In genomic region chr2:64402876-64403275, GRCh38 we compare ENCODE assay signal across 12 cellular contexts. TPM values are rescaled to one million over a fixed set of nuclear protein-coding genes. Genes with fewer than 3 reads are reported as not detected.
DNase-seq lines count a peak whose midpoint lies in the region; FAIRE-seq and TF ChIP-seq lines count a peak whose summit lies in the region.
"Had no signal": no experiment of that assay in that cellular context is flagged by ENCODE, and none has a peak within 500 bp of the region (broad histone marks: within the 10 kb centered on the region; RNA-seq: fewer than 3 reads in every experiment).

No MANE protein-coding gene starts in this region.

- peaks cover 16% of the 10 kb centered on the region for H3K27me3 Mint-ChIP-seq in endodermal cell (ENCODE audit: insufficient read depth)
- peaks cover 12% of the 10 kb centered on the region for H3K27me3 Mint-ChIP-seq in nephron progenitor cell (ENCODE audit: low read depth, poor library complexity)

- no peaks in the 10 kb centered on the region for H3K9me3 ChIP-seq in right atrium auricular region
- no peaks in the 10 kb centered on the region for H3K9me3 ChIP-seq in endodermal cell (ENCODE audit: control insufficient read depth, low read length)

- H3K9me3 Mint-ChIP-seq in endodermal cell (no peaks in the 10 kb centered on the region), nephron progenitor cell (peaks cover 3% of the 10 kb centered on the region)

- H3K27ac ChIP-seq in right atrium auricular region (peak overlapping the region; percentile 82 to 89), endodermal cell (ENCODE audit: low read depth, low read length) (no peak overlapping the region)

- in situ Hi-C loops in G401 (cut with HindIII; ENCODE audit: low sequenced_read_pairs), result no loop called here

- FAIRE-seq in GM19239 (lab: Jason Lieb, UNC), result no peak

- no peaks in the 10 kb centered on the region for H3K27me3 ChIP-seq in right atrium auricular region
- H3K27me3 ChIP-seq in endodermal cell (ENCODE audit: control insufficient read depth, insufficient read depth, low read length, poor library complexity, severe bottlenecking), result no peaks in the 10 kb centered on the region

- intact Hi-C loops in cardiac septum (cut with DNase I), result no loop called here

- DNase-seq in right atrium auricular region (ENCODE audit: low spot score) (no peak), cardiac septum (ENCODE audit: low spot score) (no peak), endodermal cell (no peak), nephron progenitor cell (no peak), G401 (ENCODE audit: low spot score) (no peak), T-helper 1 cell (no peak), GM19239 (ENCODE audit: insufficient read length, low spot score) (no peak)
- no peak for DNase-seq in stimulated activated CD4-positive, alpha-beta T cell treated with anti-CD3 and anti-CD28 coated beads, Interleukin-4, amount 100 ng/mL, for 24 hours
- DNase-seq: activated T-cell treated with anti-CD3 and anti-CD28 coated beads for 4 hours; CD4-positive, CD25-positive, alpha-beta regulatory T cell; effector CD4-positive, alpha-beta T cell; stimulated activated CD4-positive, alpha-beta T cell treated with anti-CD3 and anti-CD28 coated beads, Interleukin-1b, Interleukin-23, amount 100 ng/mL, for 48 hours had no signal

- no peak overlapping the region for H3K27ac Mint-ChIP-seq in endodermal cell
- peak overlapping the region; percentile 99 for H3K27ac Mint-ChIP-seq in nephron progenitor cell
- H3K27ac Mint-ChIP-seq: CD4-positive, CD25-positive, alpha-beta regulatory T cell had no signal

- H3K9ac ChIP-seq in endodermal cell (ENCODE audit: extremely low read depth, low read length, poor library complexity, severe bottlenecking), result no peak overlapping the region

- peaks cover 0 to 50% of the 10 kb centered on the region in 2 donors for H3K4me1 ChIP-seq in right atrium auricular region
- peaks cover 31% of the 10 kb centered on the region for H3K4me1 ChIP-seq in endodermal cell (ENCODE audit: control insufficient read depth, insufficient read depth, low read length)

- 100% methylated on average over 1 of the region's 1 CpG; no CpG with 5 or more reads in 1 of the 2 experiments for WGBS in endodermal cell (ENCODE audit: insufficient coverage in 1 of 2, insufficient read length in 1 of 2), 2 experiments

- TF ChIP-seq CTCF in right atrium auricular region (IDR thresholded peaks at IDR 0.05) (no peak), endodermal cell (conservative IDR thresholded peaks at IDR 0.05) (peak; percentile 22), nephron progenitor cell (IDR thresholded peaks at IDR 0.05) (no peak)

- H3K4me1 Mint-ChIP-seq in endodermal cell, result peaks cover 55% of the 10 kb centered on the region
- H3K4me1 Mint-ChIP-seq in nephron progenitor cell, result peaks cover 96% of the 10 kb centered on the region

- H3K36me3 ChIP-seq in right atrium auricular region (no peaks in the 10 kb centered on the region), endodermal cell (ENCODE audit: control insufficient read depth, insufficient read depth, low read length) (no peaks in the 10 kb centered on the region)

- H3K4me3 Mint-ChIP-seq in endodermal cell, result no peak overlapping the region
- H3K4me3 Mint-ChIP-seq in nephron progenitor cell, result peak overlapping the region; percentile 46
- H3K4me3 Mint-ChIP-seq: CD4-positive, CD25-positive, alpha-beta regulatory T cell had no signal

- H3K36me3 Mint-ChIP-seq in endodermal cell (ENCODE audit: low read depth) (no peaks in the 10 kb centered on the region), nephron progenitor cell (ENCODE audit: low read depth) (no peaks in the 10 kb centered on the region)
- H3K36me3 Mint-ChIP-seq: CD4-positive, CD25-positive, alpha-beta regulatory T cell had no signal

- no peak overlapping the region for H3K4me3 ChIP-seq in right atrium auricular region
- H3K4me3 ChIP-seq in endodermal cell (ENCODE audit: low read length), result no peak overlapping the region

RNA-seq across cellular contexts. Expression of gene LGALSL, which starts 51.1 kb away (rescaled TPM):
- total RNA-seq in right atrium auricular region (10 to 100 TPM; 15.4 to 19.1 TPM), cardiac septum (13.1 TPM), endodermal cell (10 to 100 TPM; 22.5 to 41.7 TPM)
- 23.1 TPM for polyA plus RNA-seq in endodermal cell (2013, experiment 1 of 2)
- 23.8 TPM for polyA plus RNA-seq in endodermal cell (2013, experiment 2 of 2)
- total RNA-seq in G401 (2014; rRNA removed; shearing (Covaris generic)), result 11.6 and 26.8 TPM in 2 replicates
